In the genomic region with DNA sequence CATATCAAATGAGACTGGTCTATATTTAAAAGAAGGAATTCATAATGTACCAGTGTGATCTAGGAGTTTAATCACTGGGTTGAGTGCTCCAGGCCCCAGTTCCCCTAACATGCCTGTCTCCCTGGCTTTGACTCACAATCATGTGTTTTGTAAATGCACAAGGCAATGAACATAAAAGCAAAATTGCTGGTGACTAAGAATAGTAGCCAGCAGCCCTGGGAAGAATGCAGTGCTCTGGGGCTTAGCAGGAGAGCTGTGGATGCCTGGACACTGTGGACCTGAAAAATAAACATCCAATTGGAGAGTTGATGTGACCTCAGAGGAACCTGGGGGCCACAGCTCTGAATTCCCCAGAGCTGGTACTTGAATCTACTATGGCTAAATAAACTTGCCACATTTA, we compare ENCODE assay signal across 15 cellular contexts. TPM values are rescaled to one million over a fixed set of nuclear protein-coding genes. Genes with fewer than 3 reads are reported as not detected.
A peak's percentile ranks its signal among the peaks of the same experiment; 100 is the strongest.
DNase-seq lines count a peak whose midpoint lies in the region; ATAC-seq lines count a peak whose summit lies in the region.
"Had no signal": no experiment of that assay in that cellular context is flagged by ENCODE, and none has a peak within 500 bp of the region (broad histone marks: within the 10 kb centered on the region; RNA-seq: fewer than 3 reads in every experiment).

No MANE protein-coding gene starts in this region.

- ATAC-seq in GM19397 (IDR thresholded peaks at IDR 0.05; ENCODE audit: unreplicated experiment): no peak
- ATAC-seq in HG03460 (IDR thresholded peaks at IDR 0.05; ENCODE audit: unreplicated experiment): no peak
- ATAC-seq in GM19324 (IDR thresholded peaks at IDR 0.05; ENCODE audit: low FRiP score, unreplicated experiment): no peak
- ATAC-seq: activated T-helper 17 cell treated with anti-CD3 and anti-CD28 coated beads, Interleukin-2, amount 50 U/mL, for 72 hours; stimulated activated naive CD8-positive, alpha-beta T cell treated with anti-CD3 and anti-CD28 coated beads, Interleukin-15, amount 100 ng/mL, for 72 hours had no signal

- DNase-seq in Caki2 (ENCODE audit: low read depth) (peak; percentile 30), M059J (ENCODE audit: low read depth) (peak; percentile 28), dedifferentiated amniotic fluid mesenchymal stem cell (ENCODE audit: extremely low spot score) (peak; percentile 44), iris pigment epithelial cell (ENCODE audit: low read depth) (peak; percentile 53), Kasumi-1 (lab: John Stamatoyannopoulos, UW) (no peak)
- DNase-seq: activated CD4-positive, alpha-beta memory T cell treated with anti-CD3 and anti-CD28 coated beads for 36 hours; NCI-H1092; NCI-H524 treated with DMSO at 0.1 percent for 48 hours; stimulated activated naive CD8-positive, alpha-beta T cell treated with anti-CD3 and anti-CD28 coated beads, Interleukin-15, amount 100 ng/mL, for 72 hours; T-helper 9 cell had no signal

- in situ Hi-C loops in Caki2 (cut with HindIII; ENCODE audit: low pct_unique_long_range_greater_than_20kb, low sequenced_read_pairs): no loop called here

RNA-seq across cellular contexts. Expression of gene SYNPR, which starts 50.3 kb away (rescaled TPM):
- total RNA-seq in Caki2 (2014; rRNA removed; shearing (Covaris generic); ENCODE audit: low replicate concordance): not detected in 2 replicates
- total RNA-seq in M059J (2014; rRNA removed; shearing (Covaris generic)): not detected in 2 replicates
- total RNA-seq: activated CD4-positive, alpha-beta memory T cell treated with anti-CD3 and anti-CD28 coated beads for 36 hours; activated T-helper 17 cell treated with anti-CD3 and anti-CD28 coated beads, Interleukin-2, amount 50 U/mL, for 72 hours; pulmonary artery endothelial cell had no signal

Comparison
In these comparisons a context has a peak if more than half of its experiments do, and no peak if none do; other contexts are left out.
1. DNase-seq: peak in Caki2 (single experiment), M059J (single experiment), dedifferentiated amniotic fluid mesenchymal stem cell (single experiment) and iris pigment epithelial cell (single experiment); none in Kasumi-1 (0 of 2).